Comparison of ENCODE assay signal across 13 cellular contexts in the genomic region with DNA sequence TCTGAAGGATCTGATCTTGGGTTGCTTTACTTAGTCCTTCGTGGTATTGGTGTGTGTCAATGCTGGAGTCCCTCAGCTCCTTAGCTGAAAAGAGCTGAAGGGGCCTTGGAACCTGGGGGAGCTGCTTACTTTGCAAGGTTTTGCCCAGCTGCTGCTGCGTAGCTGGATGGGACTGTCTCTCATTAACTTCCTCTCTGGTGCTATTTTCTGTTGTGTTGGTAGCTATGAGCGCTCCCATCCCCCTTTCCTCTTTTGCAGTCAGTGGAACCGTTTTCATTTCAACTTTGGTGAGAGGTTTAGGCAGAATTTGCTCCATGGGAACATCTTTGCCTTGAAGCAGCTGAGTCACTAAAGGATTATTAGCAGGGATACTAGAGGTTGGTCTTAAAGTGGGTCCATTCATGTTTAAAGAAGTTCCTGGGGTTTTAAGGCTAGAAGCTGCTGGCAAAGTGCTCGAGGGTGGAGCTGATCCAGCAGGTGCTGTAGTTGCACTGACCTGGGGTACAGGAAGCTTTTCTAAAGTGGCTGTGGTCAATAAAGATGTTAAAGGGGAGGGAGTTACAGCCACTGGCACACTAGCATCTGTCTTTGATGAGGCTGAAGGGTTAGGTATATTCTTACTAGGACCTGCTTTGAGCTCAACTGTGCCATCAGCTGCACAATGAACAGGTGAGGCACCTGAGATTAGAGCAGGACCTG.
A peak's percentile ranks its signal among the peaks of the same experiment; 100 is the strongest.
DNase-seq lines count a peak whose midpoint lies in the region; ATAC-seq lines count a peak whose summit lies in the region.
"Had no signal": no experiment of that assay in that cellular context is flagged by ENCODE, and none has a peak within 500 bp of the region (broad histone marks: within the 10 kb centered on the region; RNA-seq: fewer than 3 reads in every experiment).

No MANE protein-coding gene starts in this region.

- ATAC-seq in natural killer cell treated with Interleukin-12 subunit alpha and Interleukin-12 subunit beta and Interleukin-15 and Interleukin-18, amount 100 ng/mL, for 72 hours = no peak
- ATAC-seq in HG02571 (IDR thresholded peaks at IDR 0.05; ENCODE audit: unreplicated experiment) = no peak
- ATAC-seq in HG03460 (IDR thresholded peaks at IDR 0.05; ENCODE audit: unreplicated experiment) = no peak

- H3K4me3 Mint-ChIP-seq in activated CD4-positive, alpha-beta T cell treated with anti-CD3 and anti-CD28 coated beads, Interleukin-2, amount 10 ng/mL, durations not matched to agents 7 days and 5 days = no peak overlapping the region
- H3K4me3 Mint-ChIP-seq in activated CD4-positive, alpha-beta memory T cell treated with anti-CD3 and anti-CD28 coated beads, Interleukin-2, amount 10 ng/mL, durations not matched to agents 7 days and 5 days = no peak overlapping the region
- no peak overlapping the region for H3K4me3 Mint-ChIP-seq in natural killer cell treated with Interleukin-12 subunit alpha and Interleukin-12 subunit beta and Interleukin-15 and Interleukin-18, amount 100 ng/mL, for 72 hours

- DNase-seq in activated CD4-positive, alpha-beta T cell treated with anti-CD3 and anti-CD28 coated beads, Interleukin-2, amount 10 ng/mL, durations not matched to agents 7 days and 5 days = peak; percentile 19
- no peak for DNase-seq in activated CD4-positive, alpha-beta T cell treated with anti-CD3 and anti-CD28 coated beads for 1 hour
- DNase-seq in KG1 (lab: John Stamatoyannopoulos, UW) (peak; percentile 7), H4 (ENCODE audit: low spot score) (no peak)
- no peak for DNase-seq in activated CD4-positive, alpha-beta memory T cell treated with anti-CD3 and anti-CD28 coated beads, Interleukin-2, amount 10 ng/mL, durations not matched to agents 7 days and 5 days
- DNase-seq in natural killer cell treated with Interleukin-12 subunit alpha and Interleukin-12 subunit beta and Interleukin-15 and Interleukin-18, amount 100 ng/mL, for 72 hours (ENCODE audit: low spot score) = no peak
- DNase-seq: cortex of kidney, foreskin melanocyte, kidney glomerular epithelial cell, NCI-H1417 treated with DMSO at 0.1 percent for 48 hours, NCI-H774 had no signal

- peak overlapping the region; percentile 83 for H3K27ac Mint-ChIP-seq in activated CD4-positive, alpha-beta T cell treated with anti-CD3 and anti-CD28 coated beads, Interleukin-2, amount 10 ng/mL, durations not matched to agents 7 days and 5 days
- H3K27ac Mint-ChIP-seq in activated CD4-positive, alpha-beta memory T cell treated with anti-CD3 and anti-CD28 coated beads, Interleukin-2, amount 10 ng/mL, durations not matched to agents 7 days and 5 days = peak overlapping the region; percentile 17
- H3K27ac Mint-ChIP-seq in natural killer cell treated with Interleukin-12 subunit alpha and Interleukin-12 subunit beta and Interleukin-15 and Interleukin-18, amount 100 ng/mL, for 72 hours = peak overlapping the region; percentile 8 to 17

- POLR2A ChIA-PET in activated CD4-positive, alpha-beta T cell treated with anti-CD3 and anti-CD28 coated beads, Interleukin-2, amount 10 ng/mL, durations not matched to agents 7 days and 5 days (lab: Charles Lee) = no interaction called here
- POLR2A ChIA-PET in activated CD4-positive, alpha-beta memory T cell treated with anti-CD3 and anti-CD28 coated beads, Interleukin-2, amount 10 ng/mL, durations not matched to agents 7 days and 5 days (lab: Charles Lee) = no interaction called here

- H3K4me1 Mint-ChIP-seq in activated CD4-positive, alpha-beta T cell treated with anti-CD3 and anti-CD28 coated beads, Interleukin-2, amount 10 ng/mL, durations not matched to agents 7 days and 5 days = peaks cover 32% of the 10 kb centered on the region
- H3K4me1 Mint-ChIP-seq in activated CD4-positive, alpha-beta memory T cell treated with anti-CD3 and anti-CD28 coated beads, Interleukin-2, amount 10 ng/mL, durations not matched to agents 7 days and 5 days = peaks cover 9% of the 10 kb centered on the region
- H3K4me1 Mint-ChIP-seq in natural killer cell treated with Interleukin-12 subunit alpha and Interleukin-12 subunit beta and Interleukin-15 and Interleukin-18, amount 100 ng/mL, for 72 hours (ENCODE audit: low read depth in 2 of 2) = peaks cover 15 to 32% of the 10 kb centered on the region in 2 donors

- H3K27me3 Mint-ChIP-seq in activated CD4-positive, alpha-beta T cell treated with anti-CD3 and anti-CD28 coated beads, Interleukin-2, amount 10 ng/mL, durations not matched to agents 7 days and 5 days = no peaks in the 10 kb centered on the region
- H3K27me3 Mint-ChIP-seq in activated CD4-positive, alpha-beta memory T cell treated with anti-CD3 and anti-CD28 coated beads, Interleukin-2, amount 10 ng/mL, durations not matched to agents 7 days and 5 days = no peaks in the 10 kb centered on the region
- no peaks in the 10 kb centered on the region for H3K27me3 Mint-ChIP-seq in natural killer cell treated with Interleukin-12 subunit alpha and Interleukin-12 subunit beta and Interleukin-15 and Interleukin-18, amount 100 ng/mL, for 72 hours

- no peaks in the 10 kb centered on the region for H3K9me3 Mint-ChIP-seq in activated CD4-positive, alpha-beta T cell treated with anti-CD3 and anti-CD28 coated beads, Interleukin-2, amount 10 ng/mL, durations not matched to agents 7 days and 5 days
- no peaks in the 10 kb centered on the region for H3K9me3 Mint-ChIP-seq in activated CD4-positive, alpha-beta memory T cell treated with anti-CD3 and anti-CD28 coated beads, Interleukin-2, amount 10 ng/mL, durations not matched to agents 7 days and 5 days
- no peaks in the 10 kb centered on the region for H3K9me3 Mint-ChIP-seq in natural killer cell treated with Interleukin-12 subunit alpha and Interleukin-12 subunit beta and Interleukin-15 and Interleukin-18, amount 100 ng/mL, for 72 hours

- CTCF ChIA-PET in activated CD4-positive, alpha-beta T cell treated with anti-CD3 and anti-CD28 coated beads, Interleukin-2, amount 10 ng/mL, durations not matched to agents 7 days and 5 days (lab: Charles Lee) = interaction anchor here (1.3 to 1.7 kb wide), 2 partner anchors 9 to 56 kb away, joined by 3 to 4 read pairs; no protein-coding TSS in a partner anchor
- CTCF ChIA-PET in activated CD4-positive, alpha-beta memory T cell treated with anti-CD3 and anti-CD28 coated beads, Interleukin-2, amount 10 ng/mL, durations not matched to agents 7 days and 5 days (lab: Charles Lee) = interaction anchor here (0.5 kb wide), 1 partner anchor 778 kb away, joined by 3 read pairs; no protein-coding TSS in a partner anchor

- peaks cover 51% of the 10 kb centered on the region for H3K36me3 Mint-ChIP-seq in activated CD4-positive, alpha-beta T cell treated with anti-CD3 and anti-CD28 coated beads, Interleukin-2, amount 10 ng/mL, durations not matched to agents 7 days and 5 days (ENCODE audit: low read depth)
- peaks cover 53% of the 10 kb centered on the region for H3K36me3 Mint-ChIP-seq in activated CD4-positive, alpha-beta memory T cell treated with anti-CD3 and anti-CD28 coated beads, Interleukin-2, amount 10 ng/mL, durations not matched to agents 7 days and 5 days (ENCODE audit: low read depth)
- H3K36me3 Mint-ChIP-seq in natural killer cell treated with Interleukin-12 subunit alpha and Interleukin-12 subunit beta and Interleukin-15 and Interleukin-18, amount 100 ng/mL, for 72 hours = peaks cover 18% of the 10 kb centered on the region

Comparison
In these comparisons a context has a peak if more than half of its experiments do, and no peak if none do; other contexts are left out.
1. DNase-seq: peak in activated CD4-positive, alpha-beta T cell treated with anti-CD3 and anti-CD28 coated beads, Interleukin-2, amount 10 ng/mL, durations not matched to agents 7 days and 5 days (single experiment) and KG1 (single experiment); none in activated CD4-positive, alpha-beta T cell treated with anti-CD3 and anti-CD28 coated beads for 1 hour (single experiment), activated CD4-positive, alpha-beta memory T cell treated with anti-CD3 and anti-CD28 coated beads, Interleukin-2, amount 10 ng/mL, durations not matched to agents 7 days and 5 days (single experiment), natural killer cell treated with Interleukin-12 subunit alpha and Interleukin-12 subunit beta and Interleukin-15 and Interleukin-18, amount 100 ng/mL, for 72 hours (single experiment) and H4 (single experiment).
2. H3K27ac Mint-ChIP-seq: peak in every context shown above with its lines; median percentile 83 in activated CD4-positive, alpha-beta T cell treated with anti-CD3 and anti-CD28 coated beads, Interleukin-2, amount 10 ng/mL, durations not matched to agents 7 days and 5 days; 17 in activated CD4-positive, alpha-beta memory T cell treated with anti-CD3 and anti-CD28 coated beads, Interleukin-2, amount 10 ng/mL, durations not matched to agents 7 days and 5 days; 12 in natural killer cell treated with Interleukin-12 subunit alpha and Interleukin-12 subunit beta and Interleukin-15 and Interleukin-18, amount 100 ng/mL, for 72 hours.